Comparison of ENCODE assay signal across 8 cellular contexts in genomic region chr3:46098319-46098761, GRCh38.
A peak's percentile ranks its signal among the peaks of the same experiment; 100 is the strongest.
DNase-seq lines count a peak whose midpoint lies in the region; ATAC-seq and TF ChIP-seq lines count a peak whose summit lies in the region.

No MANE protein-coding gene starts in this region.

- H3K9ac ChIP-seq in KMS-11 (peak overlapping the region; percentile 53), neural progenitor cell (no peak overlapping the region)

- H3F3A ChIP-seq in neural progenitor cell (ENCODE audit: low read depth) = no peaks in the 10 kb centered on the region

- H3K4me1 Mint-ChIP-seq in activated T-helper 2 cell treated with anti-CD3 and anti-CD28 coated beads, Interferon-gamma antibody, Interleukin-2, Interleukin-4, amounts not matched to agents 10 μg/mL and 5 μg/mL and 100 μg/mL, durations not matched to agents 14 hours and 24 hours and 36 hours (ENCODE audit: low read depth) = peaks cover 43% of the 10 kb centered on the region
- no peaks in the 10 kb centered on the region for H3K4me1 Mint-ChIP-seq in neural progenitor cell

- H3K27me3 ChIP-seq in KMS-11 (ENCODE audit: insufficient read depth, low read depth) (no peaks in the 10 kb centered on the region), left lung (no peaks in the 10 kb centered on the region), upper lobe of left lung (no peaks in the 10 kb centered on the region), neural progenitor cell (no peaks in the 10 kb centered on the region)

- H4K20me1 ChIP-seq in KMS-11 (ENCODE audit: insufficient read depth) (no peaks in the 10 kb centered on the region), neural progenitor cell (ENCODE audit: low read depth) (no peaks in the 10 kb centered on the region)

- no peak overlapping the region for H3K4me3 ChIP-seq in AG10803 (ENCODE audit: low read length)
- H3K4me3 ChIP-seq in KMS-11 (IDR thresholded peaks at IDR 0.05; ENCODE audit: insufficient read depth, low read depth, low read length) = no peak overlapping the region
- no peak overlapping the region for H3K4me3 ChIP-seq in left lung
- H3K4me3 ChIP-seq in upper lobe of left lung = no peak overlapping the region
- H3K4me3 ChIP-seq in neural progenitor cell = no peak overlapping the region

- intact Hi-C loops in activated T-helper 2 cell treated with anti-CD3 and anti-CD28 coated beads, Interferon-gamma antibody, Interleukin-2, Interleukin-4, amounts not matched to agents 10 μg/mL and 5 μg/mL and 100 μg/mL, durations not matched to agents 14 hours and 24 hours and 36 hours (cut with micrococcal nuclease) = loop anchor here (1.0 to 10.0 kb wide), 6 partner anchors 8 to 874 kb away; partner anchors contain the start of genes CCR1 and TMEM158
- intact Hi-C loops in left lung (cut with DNase I) = no loop called here

- no peak for TF ChIP-seq CTCF in AG10803 (conservative IDR thresholded peaks at IDR 0.05; ENCODE audit: low read length)
- TF ChIP-seq CTCF in KMS-11 (conservative IDR thresholded peaks at IDR 0.05; ENCODE audit: low read depth, low read length) = no peak
- no peak for TF ChIP-seq CTCF in left lung (IDR thresholded peaks at IDR 0.05)
- TF ChIP-seq CTCF in upper lobe of left lung (IDR thresholded peaks at IDR 0.05) = no peak
- no peak for TF ChIP-seq CTCF in neural progenitor cell (IDR thresholded peaks at IDR 0.05)

- no peak for TF ChIP-seq EP300 in upper lobe of left lung (IDR thresholded peaks at IDR 0.05)

- H2AFZ ChIP-seq in KMS-11 (ENCODE audit: low read depth) (no peak overlapping the region), neural progenitor cell (replicated peaks) (no peak overlapping the region)

- H3K79me2 ChIP-seq in KMS-11 (ENCODE audit: insufficient read depth, low read depth) (no peaks in the 10 kb centered on the region), neural progenitor cell (ENCODE audit: low read depth) (no peaks in the 10 kb centered on the region)

- peak overlapping the region; percentile 55 for H3K4me3 Mint-ChIP-seq in activated T-helper 2 cell treated with anti-CD3 and anti-CD28 coated beads, Interferon-gamma antibody, Interleukin-2, Interleukin-4, amounts not matched to agents 10 μg/mL and 5 μg/mL and 100 μg/mL, durations not matched to agents 14 hours and 24 hours and 36 hours (ENCODE audit: low read depth)
- H3K4me3 Mint-ChIP-seq in neural progenitor cell = no peak overlapping the region

- peaks cover 27% of the 10 kb centered on the region for H3K27me3 Mint-ChIP-seq in activated T-helper 2 cell treated with anti-CD3 and anti-CD28 coated beads, Interferon-gamma antibody, Interleukin-2, Interleukin-4, amounts not matched to agents 10 μg/mL and 5 μg/mL and 100 μg/mL, durations not matched to agents 14 hours and 24 hours and 36 hours (ENCODE audit: low read depth)
- peaks cover 2% of the 10 kb centered on the region for H3K27me3 Mint-ChIP-seq in neural progenitor cell (ENCODE audit: insufficient read depth, low read depth)

- no peaks in the 10 kb centered on the region for H3K36me3 ChIP-seq in KMS-11 (ENCODE audit: insufficient read depth)
- no peaks in the 10 kb centered on the region for H3K36me3 ChIP-seq in left lung
- no peaks in the 10 kb centered on the region for H3K36me3 ChIP-seq in upper lobe of left lung
- H3K36me3 ChIP-seq in neural progenitor cell = no peaks in the 10 kb centered on the region

- H3K9me3 ChIP-seq in left lung (no peaks in the 10 kb centered on the region), upper lobe of left lung (no peaks in the 10 kb centered on the region), neural progenitor cell (ENCODE audit: low read depth) (no peaks in the 10 kb centered on the region)

- H3K27ac ChIP-seq in KMS-11 (peak overlapping the region; percentile 95), left lung (peak overlapping the region; percentile 82 to 97), upper lobe of left lung (peak overlapping the region; percentile 79 to 89 (median 86)), neural progenitor cell (no peak overlapping the region)

- DNase-seq in AG10803 (ENCODE audit: low read depth) (peak; percentile 80), left lung (peak; percentile 64 to 70), upper lobe of left lung (peak in 1 of 2 donors; percentile 72), DMS79 (lab: John Stamatoyannopoulos, UW) (no peak), neural progenitor cell (ENCODE audit: low spot score) (no peak)
- peak; percentile 60 for DNase-seq in activated T-helper 2 cell treated with anti-CD3 and anti-CD28 coated beads, Interferon-gamma antibody, Interleukin-2, Interleukin-4, amounts not matched to agents 10 μg/mL and 5 μg/mL and 100 μg/mL, durations not matched to agents 14 hours and 24 hours and 36 hours (ENCODE audit: low spot score)

- H3K36me3 Mint-ChIP-seq in activated T-helper 2 cell treated with anti-CD3 and anti-CD28 coated beads, Interferon-gamma antibody, Interleukin-2, Interleukin-4, amounts not matched to agents 10 μg/mL and 5 μg/mL and 100 μg/mL, durations not matched to agents 14 hours and 24 hours and 36 hours (ENCODE audit: low read depth) = peaks cover 13% of the 10 kb centered on the region
- no peaks in the 10 kb centered on the region for H3K36me3 Mint-ChIP-seq in neural progenitor cell

- H3K4me2 ChIP-seq in KMS-11 (peak overlapping the region; percentile 67), neural progenitor cell (no peak overlapping the region)

- H3K4me1 ChIP-seq in KMS-11 (ENCODE audit: low read depth, poor library complexity, severe bottlenecking) (peaks cover 100% of the 10 kb centered on the region), left lung (peaks cover 9 to 81% of the 10 kb centered on the region in 2 donors), upper lobe of left lung (peaks cover 16 to 27% (median 23%) of the 10 kb centered on the region in 4 donors), neural progenitor cell (no peaks in the 10 kb centered on the region)

- WGBS in upper lobe of left lung, 2 donors = 41 to 45% methylated on average over 2 of the region's 2 CpGs

- ATAC-seq in GM19452 (IDR thresholded peaks at IDR 0.05; ENCODE audit: unreplicated experiment) (peak; percentile 59), left lung (peak; percentile 58), upper lobe of left lung (ENCODE audit: low FRiP score in 2 of 2) (peak in 1 of 2 donors; percentile 74)

- TF ChIP-seq POLR2A in upper lobe of left lung (IDR thresholded peaks at IDR 0.05) = peak in 1 of 4 donors; percentile 54

- peaks cover 22% of the 10 kb centered on the region for H3K9me3 Mint-ChIP-seq in activated T-helper 2 cell treated with anti-CD3 and anti-CD28 coated beads, Interferon-gamma antibody, Interleukin-2, Interleukin-4, amounts not matched to agents 10 μg/mL and 5 μg/mL and 100 μg/mL, durations not matched to agents 14 hours and 24 hours and 36 hours
- no peaks in the 10 kb centered on the region for H3K9me3 Mint-ChIP-seq in neural progenitor cell

- H3K27ac Mint-ChIP-seq in activated T-helper 2 cell treated with anti-CD3 and anti-CD28 coated beads, Interferon-gamma antibody, Interleukin-2, Interleukin-4, amounts not matched to agents 10 μg/mL and 5 μg/mL and 100 μg/mL, durations not matched to agents 14 hours and 24 hours and 36 hours = peak overlapping the region; percentile 91
- H3K27ac Mint-ChIP-seq in neural progenitor cell = no peak overlapping the region

Comparison
In these comparisons a context has a peak if more than half of its experiments do, and no peak if none do; other contexts are left out.
1. DNase-seq: peak in AG10803 (single experiment), activated T-helper 2 cell treated with anti-CD3 and anti-CD28 coated beads, Interferon-gamma antibody, Interleukin-2, Interleukin-4, amounts not matched to agents 10 μg/mL and 5 μg/mL and 100 μg/mL, durations not matched to agents 14 hours and 24 hours and 36 hours (single experiment) and left lung (2 of 2); none in DMS79 (single experiment) and neural progenitor cell (single experiment).